Comparison of ENCODE assay signal across 15 cellular contexts in genomic region chr20:1312308-1312707, GRCh38. TPM values are rescaled to one million over a fixed set of nuclear protein-coding genes. Genes with fewer than 3 reads are reported as not detected.
A peak's percentile ranks its signal among the peaks of the same experiment; 100 is the strongest.
DNase-seq lines count a peak whose midpoint lies in the region; ATAC-seq and TF ChIP-seq lines count a peak whose summit lies in the region.
"Had no signal": no experiment of that assay in that cellular context is flagged by ENCODE, and none has a peak within 500 bp of the region (broad histone marks: within the 10 kb centered on the region; RNA-seq: fewer than 3 reads in every experiment).

No MANE protein-coding gene starts in this region.

- H3K4me2 ChIP-seq in IMR-90 (ENCODE audit: low read depth, low read length) = no peak overlapping the region

- peak overlapping the region; percentile 71; the same call in 1 of the 2 replicates for H2AK5ac ChIP-seq in IMR-90 (ENCODE audit: low read depth, low read length)

- H3K27ac Mint-ChIP-seq in neural crest cell (ENCODE audit: unreplicated experiment) (peak overlapping the region; percentile 67), type B pancreatic cell (no peak overlapping the region)
- H3K27ac Mint-ChIP-seq in activated CD4-positive, alpha-beta memory T cell treated with anti-CD3 and anti-CD28 coated beads, Interleukin-2, amount 10 ng/mL, durations not matched to agents 7 days and 5 days = no peak overlapping the region
- H3K27ac Mint-ChIP-seq: CD4-positive, alpha-beta T cell; HFFc6 had no signal

- H3K79me1 ChIP-seq in IMR-90 (ENCODE audit: low read depth in 1 of 2, low read length in 2 of 2) = no peaks in the 10 kb centered on the region

- DNase-seq in IMR-90 (no peak), neural crest cell (ENCODE audit: low read depth, low spot score) (no peak), type B pancreatic cell (ENCODE audit: extremely low spot score, unreplicated experiment) (no peak), C1 segment of cervical spinal cord (lab: John Stamatoyannopoulos, UW) (no peak)
- no peak for DNase-seq in activated CD4-positive, alpha-beta memory T cell treated with anti-CD3 and anti-CD28 coated beads, Interleukin-2, amount 10 ng/mL, durations not matched to agents 7 days and 5 days
- DNase-seq: ACHN; BE2C; Caco-2; CD4-positive, alpha-beta T cell; GM23248; H7; HFFc6 had no signal

- intact Hi-C loops in IMR-90 (cut with micrococcal nuclease) = loop anchor here (5.0 kb wide), 1 partner anchor 465 kb away; no protein-coding TSS in a partner anchor

- no TSS peak for BruUV-seq in IMR-90 (replicated peaks; lab: Mats Ljungman, UMichigan)

- H3K27me3 ChIP-seq in IMR-90 (ENCODE audit: control insufficient read depth, insufficient read depth, low read length) = no peaks in the 10 kb centered on the region
- H3K27me3 ChIP-seq: BE2C had no signal

- H3K36me3 ChIP-seq in IMR-90 (ENCODE audit: control insufficient read depth, insufficient read depth, low read length) = no peaks in the 10 kb centered on the region
- H3K36me3 ChIP-seq: BE2C had no signal

- H3K23ac ChIP-seq in IMR-90 (ENCODE audit: low read depth, low read length) = no peak overlapping the region

- H2BK20ac ChIP-seq in IMR-90 (ENCODE audit: low read depth, low read length) = no peak overlapping the region

- H3K36me3 Mint-ChIP-seq in neural crest cell (ENCODE audit: low read depth) (no peaks in the 10 kb centered on the region), type B pancreatic cell (no peaks in the 10 kb centered on the region)
- H3K36me3 Mint-ChIP-seq in activated CD4-positive, alpha-beta memory T cell treated with anti-CD3 and anti-CD28 coated beads, Interleukin-2, amount 10 ng/mL, durations not matched to agents 7 days and 5 days (ENCODE audit: low read depth) = no peaks in the 10 kb centered on the region

- peak overlapping the region; percentile 55 for H2AK9ac ChIP-seq in IMR-90 (replicated peaks; ENCODE audit: low read depth, low read length, poor library complexity)

- no peaks in the 10 kb centered on the region; the same call in 1 of the 2 replicates for H3K9me1 ChIP-seq in IMR-90 (ENCODE audit: insufficient read depth, low read length)

- TF ChIP-seq POLR2A in IMR-90 (IDR thresholded peaks at IDR 0.05; ENCODE audit: low read depth, low read length) = no peak

- ATAC-seq in IMR-90 (ENCODE audit: low read depth) = no peak
- no peak for ATAC-seq in HG03025 (IDR thresholded peaks at IDR 0.05; ENCODE audit: low FRiP score, unreplicated experiment)

- H3K4me3 Mint-ChIP-seq in neural crest cell (no peak overlapping the region), type B pancreatic cell (peak overlapping the region; percentile 36)
- no peak overlapping the region for H3K4me3 Mint-ChIP-seq in activated CD4-positive, alpha-beta memory T cell treated with anti-CD3 and anti-CD28 coated beads, Interleukin-2, amount 10 ng/mL, durations not matched to agents 7 days and 5 days
- H3K4me3 Mint-ChIP-seq: CD4-positive, alpha-beta T cell; HFFc6 had no signal

- TF ChIP-seq CTCF in IMR-90 (conservative IDR thresholded peaks at IDR 0.05; ENCODE audit: low read depth, low read length) (no peak), neural crest cell (conservative IDR thresholded peaks at IDR 0.05) (no peak), type B pancreatic cell (conservative IDR thresholded peaks at IDR 0.05) (no peak)

- H3K27me3 Mint-ChIP-seq in neural crest cell (ENCODE audit: low read depth) (no peaks in the 10 kb centered on the region), type B pancreatic cell (peaks cover 7% of the 10 kb centered on the region)
- H3K27me3 Mint-ChIP-seq in activated CD4-positive, alpha-beta memory T cell treated with anti-CD3 and anti-CD28 coated beads, Interleukin-2, amount 10 ng/mL, durations not matched to agents 7 days and 5 days = peaks cover 2% of the 10 kb centered on the region
- H3K27me3 Mint-ChIP-seq: CD4-positive, alpha-beta T cell had no signal

- no peaks in the 10 kb centered on the region for H3K4me1 ChIP-seq in IMR-90 (ENCODE audit: control insufficient read depth, insufficient read depth, low read length)
- H3K4me1 ChIP-seq: BE2C, Caco-2 had no signal

- POLR2A ChIA-PET in IMR-90 (lab: Charles Lee; ENCODE audit: unreplicated experiment) = no interaction called here
- POLR2A ChIA-PET in activated CD4-positive, alpha-beta memory T cell treated with anti-CD3 and anti-CD28 coated beads, Interleukin-2, amount 10 ng/mL, durations not matched to agents 7 days and 5 days (lab: Charles Lee) = interaction anchor here (0.8 to 1.3 kb wide), 3 partner anchors 80 to 155 kb away, joined by 3 to 5 read pairs (median 3); partner anchors contain the start of gene NSFL1C

- no peak overlapping the region for H2BK15ac ChIP-seq in IMR-90 (ENCODE audit: low read depth, low read length)

- H3K9ac ChIP-seq in IMR-90 (ENCODE audit: low read depth, low read length) = no peak overlapping the region
- H3K9ac ChIP-seq: GM23248 had no signal

- H4K91ac ChIP-seq in IMR-90 (ENCODE audit: insufficient read depth, low read depth, low read length) = no peak overlapping the region

- no peaks in the 10 kb centered on the region for H3K9me3 ChIP-seq in IMR-90 (ENCODE audit: control insufficient read depth, insufficient read depth, low read length)
- H3K9me3 ChIP-seq: BE2C, Caco-2 had no signal

- no peak overlapping the region for H3K4me3 ChIP-seq in IMR-90 (ENCODE audit: insufficient read depth, low read depth, low read length)
- H3K4me3 ChIP-seq: GM23248 had no signal

- H3K4ac ChIP-seq in IMR-90 (ENCODE audit: low read depth, low read length) = no peak overlapping the region

- dilution Hi-C loops in IMR-90 (cut with HindIII; ENCODE audit: low sequenced_read_pairs, unreplicated experiment) = no loop called here

- 90% methylated on average over 10 of the region's 20 CpGs; no CpG with 5 or more reads in 1 of the 2 experiments for WGBS in IMR-90 (ENCODE audit: extremely low coverage in 2 of 2, insufficient read length in 1 of 2), 2 experiments

- in situ Hi-C loops in IMR-90 (cut with MboI; ENCODE audit: low sequenced_read_pairs) = loop anchor here (5.0 kb wide), 1 partner anchor 130 kb away; no protein-coding TSS in a partner anchor

- no peak overlapping the region for H4K8ac ChIP-seq in IMR-90 (ENCODE audit: low read depth in 2 of 2, low read length in 2 of 2)

- H3K14ac ChIP-seq in IMR-90 (replicated peaks; ENCODE audit: low read depth, low read length) = no peak overlapping the region

- peak overlapping the region; percentile 8 for H2BK5ac ChIP-seq in IMR-90 (ENCODE audit: low read depth, low read length, poor library complexity, severe bottlenecking)

- no peak overlapping the region for H3K18ac ChIP-seq in IMR-90 (ENCODE audit: low read depth, low read length)

- H3K9me3 Mint-ChIP-seq in neural crest cell (no peaks in the 10 kb centered on the region), type B pancreatic cell (no peaks in the 10 kb centered on the region)
- no peaks in the 10 kb centered on the region for H3K9me3 Mint-ChIP-seq in activated CD4-positive, alpha-beta memory T cell treated with anti-CD3 and anti-CD28 coated beads, Interleukin-2, amount 10 ng/mL, durations not matched to agents 7 days and 5 days
- H3K9me3 Mint-ChIP-seq: CD4-positive, alpha-beta T cell; HFFc6 had no signal

- H3K27ac ChIP-seq in IMR-90 (ENCODE audit: insufficient read depth, low read length) (no peak overlapping the region), cingulate gyrus (ENCODE audit: low read depth, low read length) (peak overlapping the region; percentile 39)
- H3K27ac ChIP-seq: C4-2B, GM23248 had no signal

- H4K20me1 ChIP-seq in IMR-90 (ENCODE audit: insufficient read depth, low read length) = no peaks in the 10 kb centered on the region

- no peak overlapping the region for H2BK120ac ChIP-seq in IMR-90 (ENCODE audit: low read depth, low read length)

- CTCF ChIA-PET in IMR-90 (lab: Yijun Ruan, JAX) = no interaction called here
- CTCF ChIA-PET in activated CD4-positive, alpha-beta memory T cell treated with anti-CD3 and anti-CD28 coated beads, Interleukin-2, amount 10 ng/mL, durations not matched to agents 7 days and 5 days (lab: Charles Lee) = interaction anchor here (0.6 to 2.6 kb wide), 9 partner anchors 9 to 465 kb away, joined by 3 to 37 read pairs (median 6); partner anchors contain the start of gene NSFL1C

- H3K56ac ChIP-seq in IMR-90 (ENCODE audit: extremely low read depth, insufficient read depth, low read length) = no peak overlapping the region

- H3K4me1 Mint-ChIP-seq in neural crest cell = peaks cover 10% of the 10 kb centered on the region
- H3K4me1 Mint-ChIP-seq in type B pancreatic cell (ENCODE audit: unreplicated experiment) = peaks cover 4% of the 10 kb centered on the region
- H3K4me1 Mint-ChIP-seq in activated CD4-positive, alpha-beta memory T cell treated with anti-CD3 and anti-CD28 coated beads, Interleukin-2, amount 10 ng/mL, durations not matched to agents 7 days and 5 days = peaks cover 7% of the 10 kb centered on the region

- no peak overlapping the region for H4K5ac ChIP-seq in IMR-90 (ENCODE audit: low read depth, low read length)

- TF ChIP-seq RAD21 in IMR-90 (IDR thresholded peaks at IDR 0.05; ENCODE audit: low read length) = no peak

- H2AFZ ChIP-seq in IMR-90 (replicated peaks; ENCODE audit: low read length, poor library complexity) = no peak overlapping the region
- H2AFZ ChIP-seq: GM23248 had no signal

TF ChIP-seq in IMR-90, 13 proteins besides CTCF, POLR2A, EP300 and RAD21 (continues in another document):
- TF ChIP-seq FOS (IDR thresholded peaks at IDR 0.05; ENCODE audit: low read depth, low read length) = no peak

RNA-seq across cellular contexts. Expression of gene SDCBP2, which starts 16.6 kb away (rescaled TPM):
- total RNA-seq in IMR-90 (2012; rRNA removed) = 0.54 and 0.83 TPM in 2 replicates
- 1.3 TPM in 2 replicates for polyA plus RNA-seq in IMR-90 (2012; rRNA removed)
- 1.5 and 1.6 TPM in 2 replicates for polyA plus RNA-seq in IMR-90 (2012; cell fraction: cytosol; rRNA removed)
- 2.5 and 4.1 TPM in 2 replicates for polyA plus RNA-seq in IMR-90 (2012; cell fraction: nucleus; rRNA removed; ENCODE audit: low replicate concordance)
- total RNA-seq in neural crest cell = 1.6 and 2.4 TPM in 2 replicates
- total RNA-seq in type B pancreatic cell (ENCODE audit: low replicate concordance) = 4.9 and 7.4 TPM in 2 replicates
- 1 to 10 TPM; 3.1 to 3.2 TPM for total RNA-seq in activated CD4-positive, alpha-beta memory T cell treated with anti-CD3 and anti-CD28 coated beads, Interleukin-2, amount 10 ng/mL, durations not matched to agents 7 days and 5 days

RNA-seq across cellular contexts. Expression of gene SNPH, which starts 46.2 kb away (rescaled TPM):
- total RNA-seq in IMR-90 (2012; rRNA removed) = 4.5 and 4.7 TPM in 2 replicates
- polyA plus RNA-seq in IMR-90 (2012; rRNA removed) = 3.1 and 3.2 TPM in 2 replicates
- 1.5 and 3.4 TPM in 2 replicates for polyA plus RNA-seq in IMR-90 (2012; cell fraction: cytosol; rRNA removed)
- 6.1 and 14.6 TPM in 2 replicates for polyA plus RNA-seq in IMR-90 (2012; cell fraction: nucleus; rRNA removed; ENCODE audit: low replicate concordance)
- total RNA-seq in neural crest cell = 3.0 and 3.3 TPM in 2 replicates
- total RNA-seq in type B pancreatic cell (ENCODE audit: low replicate concordance) = 2.7 and 3.6 TPM in 2 replicates
- 1 to 10 TPM; 2.9 to 3.0 TPM for total RNA-seq in activated CD4-positive, alpha-beta memory T cell treated with anti-CD3 and anti-CD28 coated beads, Interleukin-2, amount 10 ng/mL, durations not matched to agents 7 days and 5 days
